In the genomic region with DNA sequence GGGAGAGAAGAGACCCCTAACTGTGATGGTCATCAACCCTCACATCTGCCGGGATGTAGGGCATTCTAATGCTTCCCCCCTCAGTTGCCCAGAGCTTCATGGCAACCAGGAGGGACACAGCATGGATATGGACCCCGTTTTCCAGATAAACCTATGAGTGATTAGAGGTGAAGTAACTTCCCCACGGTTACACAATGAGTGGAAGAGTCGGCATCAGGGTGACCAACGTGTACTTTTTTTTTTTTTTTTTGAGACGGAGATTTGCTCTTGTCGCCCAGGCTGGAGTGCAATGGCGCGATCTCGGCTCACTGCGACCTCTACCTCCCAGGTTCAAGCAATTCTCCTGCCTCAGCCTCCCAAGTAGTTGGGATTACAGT, we compare ENCODE assay signal across 15 cellular contexts. TPM values are rescaled to one million over a fixed set of nuclear protein-coding genes. Genes with fewer than 3 reads are reported as not detected.
DNase-seq lines count a peak whose midpoint lies in the region; ATAC-seq and TF ChIP-seq lines count a peak whose summit lies in the region.
"Had no signal": no experiment of that assay in that cellular context is flagged by ENCODE, and none has a peak within 500 bp of the region (broad histone marks: within the 10 kb centered on the region; RNA-seq: fewer than 3 reads in every experiment).

No MANE protein-coding gene starts in this region.

- H3K36me3 ChIP-seq in parathyroid adenoma (ENCODE audit: control insufficient read depth, insufficient read depth, low read length): no peaks in the 10 kb centered on the region
- no peaks in the 10 kb centered on the region for H3K36me3 ChIP-seq in BE2C

- no peak overlapping the region for H3K9ac ChIP-seq in parathyroid adenoma

- no TSS peak for BruUV-seq in Calu3 (replicated peaks; lab: Mats Ljungman, UMichigan)

- H3K27me3 Mint-ChIP-seq in Calu3 (ENCODE audit: unreplicated experiment): no peaks in the 10 kb centered on the region
- H3K27me3 Mint-ChIP-seq in effector memory CD8-positive, alpha-beta T cell: no peaks in the 10 kb centered on the region
- H3K27me3 Mint-ChIP-seq: progenitor cell of endocrine pancreas had no signal

- peak overlapping the region; percentile 85 for H3K27ac Mint-ChIP-seq in Calu3 (ENCODE audit: unreplicated experiment)
- H3K27ac Mint-ChIP-seq in effector memory CD8-positive, alpha-beta T cell: peak overlapping the region; percentile 65 to 96

- peaks cover 23% of the 10 kb centered on the region for H3K36me3 Mint-ChIP-seq in Calu3 (ENCODE audit: insufficient read depth, unreplicated experiment)
- peaks cover 21% of the 10 kb centered on the region for H3K36me3 Mint-ChIP-seq in effector memory CD8-positive, alpha-beta T cell (ENCODE audit: insufficient read depth)

- H3K9me3 Mint-ChIP-seq in Calu3 (ENCODE audit: low read depth, unreplicated experiment): no peaks in the 10 kb centered on the region
- no peaks in the 10 kb centered on the region for H3K9me3 Mint-ChIP-seq in effector memory CD8-positive, alpha-beta T cell

- H3K4me1 ChIP-seq in parathyroid adenoma (peaks cover 7% of the 10 kb centered on the region), BE2C (no peaks in the 10 kb centered on the region)

- no peak overlapping the region for H3K4me2 ChIP-seq in parathyroid adenoma (ENCODE audit: low read length)

- peaks cover 32% of the 10 kb centered on the region for H3K4me1 Mint-ChIP-seq in Calu3 (ENCODE audit: low read depth, unreplicated experiment)
- peaks cover 35 to 38% of the 10 kb centered on the region in 2 donors for H3K4me1 Mint-ChIP-seq in effector memory CD8-positive, alpha-beta T cell (ENCODE audit: low read depth in 2 of 2)

- H3K4me3 ChIP-seq in parathyroid adenoma (ENCODE audit: low read depth, low read length): no peak overlapping the region
- H3K4me3 ChIP-seq in BE2C (ENCODE audit: low read depth, low read length): no peak overlapping the region
- H3K4me3 ChIP-seq: GM12878 had no signal

- DNase-seq in CD1c-positive myeloid dendritic cell (ENCODE audit: extremely low spot score) (peak; percentile 57), Calu3 (no peak), NCI-H82 (lab: John Stamatoyannopoulos, UW) (no peak), BE2C (no peak), KBM-7 (no peak)
- no peak for DNase-seq in effector memory CD8-positive, alpha-beta T cell
- DNase-seq: dermis blood vessel endothelial cell; H7; NCI-H1694; stimulated activated CD4-positive, alpha-beta T cell treated with anti-CD3 and anti-CD28 coated beads, Interleukin-4, amount 100 ng/mL, for 1 hour had no signal

- in situ Hi-C loops in KBM-7 (cut with MboI; ENCODE audit: low pct_unique_long_range_greater_than_20kb, low sequenced_read_pairs): no loop called here

- CTCF ChIA-PET in Calu3 (lab: Charles Lee): interaction anchor here (0.7 kb wide), 1 partner anchor 203 kb away, joined by 5 read pairs; a partner anchor contains a TSS

- H3K9me3 ChIP-seq in parathyroid adenoma (ENCODE audit: control insufficient read depth, low read length) (no peaks in the 10 kb centered on the region), BE2C (no peaks in the 10 kb centered on the region)

- no peak overlapping the region for H2AFZ ChIP-seq in parathyroid adenoma

- no peaks in the 10 kb centered on the region for H3K27me3 ChIP-seq in parathyroid adenoma (ENCODE audit: control insufficient read depth, insufficient read depth, low read length)
- no peaks in the 10 kb centered on the region for H3K27me3 ChIP-seq in BE2C

- H3K27ac ChIP-seq in parathyroid adenoma: peak overlapping the region; percentile 81

- no peaks in the 10 kb centered on the region for H3K79me2 ChIP-seq in parathyroid adenoma

- H3K4me3 Mint-ChIP-seq in Calu3 (ENCODE audit: low read depth, unreplicated experiment): peak overlapping the region; percentile 58
- H3K4me3 Mint-ChIP-seq in effector memory CD8-positive, alpha-beta T cell: peak overlapping the region; percentile 49 to 78

- no peak for ATAC-seq in effector memory CD8-positive, alpha-beta T cell (replicated peaks)
- no peak for ATAC-seq in SK-N-SH treated with all-trans-retinoic acid at 6 μM for 48 hours
- ATAC-seq: GM12878, left colon had no signal

- no peak for TF ChIP-seq CTCF in Calu3 (IDR thresholded peaks at IDR 0.05; ENCODE audit: unreplicated experiment)
- no peak for TF ChIP-seq CTCF in parathyroid adenoma (IDR thresholded peaks at IDR 0.05)
- TF ChIP-seq CTCF in BE2C (IDR thresholded peaks at IDR 0.05; ENCODE audit: low read depth, low read length): no peak

- intact Hi-C loops in Calu3 (cut with micrococcal nuclease; ENCODE audit: unreplicated experiment): no loop called here

TF ChIP-seq in SK-N-SH treated with all-trans-retinoic acid at 6 μM for 48 hours, 23 proteins besides CTCF, POLR2A, EP300 and RAD21 (continues in another document):
- TF ChIP-seq TOX (CRISPR knock-in tag; IDR thresholded peaks at IDR 0.05; ENCODE audit: borderline replicate concordance) (no peak), GLIS3 (CRISPR knock-in tag; IDR thresholded peaks at IDR 0.05) (no peak), ZNF565 (CRISPR knock-in tag; conservative IDR thresholded peaks at IDR 0.05; ENCODE audit: low read depth) (no peak), ZC3H10 (CRISPR knock-in tag; IDR thresholded peaks at IDR 0.05) (no peak), PPARA (CRISPR knock-in tag; IDR thresholded peaks at IDR 0.05; ENCODE audit: borderline replicate concordance) (no peak), OSR1 (CRISPR knock-in tag; IDR thresholded peaks at IDR 0.05) (no peak), ISL1 (CRISPR knock-in tag; IDR thresholded peaks at IDR 0.05) (no peak), ESRRG (CRISPR knock-in tag; IDR thresholded peaks at IDR 0.05) (no peak)
- TF ChIP-seq, protein P1, sequence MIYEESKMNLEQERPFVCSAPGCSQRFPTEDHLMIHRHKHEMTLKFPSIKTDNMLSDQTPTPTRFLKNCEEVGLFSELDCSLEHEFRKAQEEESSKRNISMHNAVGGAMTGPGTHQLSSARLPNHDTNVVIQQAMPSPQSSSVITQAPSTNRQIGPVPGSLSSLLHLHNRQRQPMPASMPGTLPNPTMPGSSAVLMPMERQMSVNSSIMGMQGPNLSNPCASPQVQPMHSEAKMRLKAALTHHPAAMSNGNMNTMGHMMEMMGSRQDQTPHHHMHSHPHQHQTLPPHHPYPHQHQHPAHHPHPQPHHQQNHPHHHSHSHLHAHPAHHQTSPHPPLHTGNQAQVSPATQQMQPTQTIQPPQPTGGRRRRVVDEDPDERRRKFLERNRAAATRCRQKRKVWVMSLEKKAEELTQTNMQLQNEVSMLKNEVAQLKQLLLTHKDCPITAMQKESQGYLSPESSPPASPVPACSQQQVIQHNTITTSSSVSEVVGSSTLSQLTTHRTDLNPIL (CRISPR knock-in tag; IDR thresholded peaks at IDR 0.05; ENCODE audit: low read depth): no peak
- TF ChIP-seq, protein P2, sequence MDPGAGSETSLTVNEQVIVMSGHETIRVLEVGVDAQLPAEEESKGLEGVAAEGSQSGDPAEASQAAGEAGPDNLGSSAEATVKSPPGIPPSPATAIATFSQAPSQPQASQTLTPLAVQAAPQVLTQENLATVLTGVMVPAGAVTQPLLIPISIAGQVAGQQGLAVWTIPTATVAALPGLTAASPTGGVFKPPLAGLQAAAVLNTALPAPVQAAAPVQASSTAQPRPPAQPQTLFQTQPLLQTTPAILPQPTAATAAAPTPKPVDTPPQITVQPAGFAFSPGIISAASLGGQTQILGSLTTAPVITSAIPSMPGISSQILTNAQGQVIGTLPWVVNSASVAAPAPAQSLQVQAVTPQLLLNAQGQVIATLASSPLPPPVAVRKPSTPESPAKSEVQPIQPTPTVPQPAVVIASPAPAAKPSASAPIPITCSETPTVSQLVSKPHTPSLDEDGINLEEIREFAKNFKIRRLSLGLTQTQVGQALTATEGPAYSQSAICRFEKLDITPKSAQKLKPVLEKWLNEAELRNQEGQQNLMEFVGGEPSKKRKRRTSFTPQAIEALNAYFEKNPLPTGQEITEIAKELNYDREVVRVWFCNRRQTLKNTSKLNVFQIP (CRISPR knock-in tag; IDR thresholded peaks at IDR 0.05; ENCODE audit: borderline replicate concordance, low read depth): no peak
- TF ChIP-seq, protein P3, sequence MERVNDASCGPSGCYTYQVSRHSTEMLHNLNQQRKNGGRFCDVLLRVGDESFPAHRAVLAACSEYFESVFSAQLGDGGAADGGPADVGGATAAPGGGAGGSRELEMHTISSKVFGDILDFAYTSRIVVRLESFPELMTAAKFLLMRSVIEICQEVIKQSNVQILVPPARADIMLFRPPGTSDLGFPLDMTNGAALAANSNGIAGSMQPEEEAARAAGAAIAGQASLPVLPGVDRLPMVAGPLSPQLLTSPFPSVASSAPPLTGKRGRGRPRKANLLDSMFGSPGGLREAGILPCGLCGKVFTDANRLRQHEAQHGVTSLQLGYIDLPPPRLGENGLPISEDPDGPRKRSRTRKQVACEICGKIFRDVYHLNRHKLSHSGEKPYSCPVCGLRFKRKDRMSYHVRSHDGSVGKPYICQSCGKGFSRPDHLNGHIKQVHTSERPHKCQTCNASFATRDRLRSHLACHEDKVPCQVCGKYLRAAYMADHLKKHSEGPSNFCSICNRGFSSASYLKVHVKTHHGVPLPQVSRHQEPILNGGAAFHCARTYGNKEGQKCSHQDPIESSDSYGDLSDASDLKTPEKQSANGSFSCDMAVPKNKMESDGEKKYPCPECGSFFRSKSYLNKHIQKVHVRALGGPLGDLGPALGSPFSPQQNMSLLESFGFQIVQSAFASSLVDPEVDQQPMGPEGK (CRISPR knock-in tag; IDR thresholded peaks at IDR 0.05; ENCODE audit: borderline replicate concordance): no peak

RNA-seq across cellular contexts. Expression of a gene that starts 25.0 kb away (rescaled TPM):
- 58.4 and 63.3 TPM in 2 replicates for total RNA-seq in Calu3 (2022)
- polyA plus RNA-seq in BE2C (2012; ENCODE audit: insufficient read depth, insufficient read length, low read depth): 356 TPM

RNA-seq across cellular contexts. Expression of a gene that starts 50.4 kb away (rescaled TPM):
- total RNA-seq in Calu3 (2022): 27.9 and 29.4 TPM in 2 replicates
- 19.5 TPM for polyA plus RNA-seq in BE2C (2012; ENCODE audit: insufficient read depth, insufficient read length, low read depth)
